Comparison of ENCODE assay signal across 19 cellular contexts in genomic region chr7:36075561-36075960, GRCh38.
"Had no signal": no experiment of that assay in that cellular context is flagged by ENCODE, and none has a peak within 500 bp of the region (broad histone marks: within the 10 kb centered on the region; RNA-seq: fewer than 3 reads in every experiment).

No MANE protein-coding gene starts in this region.

- H3K4me3 Mint-ChIP-seq: activated naive CD8-positive, alpha-beta T cell; dendritic cell treated with granulocyte-macrophage colony-stimulating factor and Interleukin-4, amounts not matched to agents 40 ng/mL and 50 ng/mL, for 4 days; effector memory CD8-positive, alpha-beta T cell; mesothelial cell of epicardium; T-helper 2 cell treated with Interferon-gamma antibody and Interleukin-4, amounts not matched to agents 5 μg/mL and 100 μg/mL, for 36 hours had no signal

- H3K4me1 ChIP-seq: lower lobe of right lung, suprapubic skin had no signal

- H3K27me3 ChIP-seq: brain microvascular endothelial cell, gastrocnemius medialis, suprapubic skin had no signal

- H3K27ac ChIP-seq: brain microvascular endothelial cell, lower lobe of right lung, skin epidermis, suprapubic skin had no signal

- H3K9me3 Mint-ChIP-seq: dendritic cell treated with granulocyte-macrophage colony-stimulating factor and Interleukin-4, amounts not matched to agents 40 ng/mL and 50 ng/mL, for 4 days; effector memory CD8-positive, alpha-beta T cell; mesothelial cell of epicardium; T-helper 2 cell treated with Interferon-gamma antibody and Interleukin-4, amounts not matched to agents 5 μg/mL and 100 μg/mL, for 36 hours had no signal

- H3K27ac Mint-ChIP-seq: activated naive CD8-positive, alpha-beta T cell; dendritic cell treated with granulocyte-macrophage colony-stimulating factor and Interleukin-4, amounts not matched to agents 40 ng/mL and 50 ng/mL, for 4 days; effector memory CD8-positive, alpha-beta T cell; mesothelial cell of epicardium; T-helper 2 cell treated with Interferon-gamma antibody and Interleukin-4, amounts not matched to agents 5 μg/mL and 100 μg/mL, for 36 hours had no signal

- H3K9me3 ChIP-seq: gastrocnemius medialis, lower lobe of right lung, suprapubic skin had no signal

- DNase-seq: activated CD4-positive, alpha-beta T cell treated with anti-CD3 and anti-CD28 coated beads, Interleukin-2, amount 50 U/mL, for 1 hour; activated CD8-positive, alpha-beta memory T cell treated with anti-CD3 and anti-CD28 coated beads for 24 hours; activated gamma-delta T cell treated with Interleukin-2 at 50 U/mL for 16 hours; amygdala; brain microvascular endothelial cell; effector memory CD8-positive, alpha-beta T cell; gastrocnemius medialis; left cardiac atrium; lower lobe of right lung; stimulated activated CD4-positive, alpha-beta T cell treated with anti-CD3 and anti-CD28 coated beads, Interleukin-4, amount 100 ng/mL, for 24 hours; stimulated activated naive CD4-positive, alpha-beta T cell treated with Interleukin-2 at 50 U/mL for 16 hours; SW 1271; trophoblast cell had no signal

- H3K4me3 ChIP-seq: gastrocnemius medialis, lower lobe of right lung, skin epidermis, suprapubic skin had no signal

- ATAC-seq: effector memory CD8-positive, alpha-beta T cell; gastrocnemius medialis; left cardiac atrium; lower lobe of right lung had no signal

- H3K36me3 Mint-ChIP-seq: activated naive CD8-positive, alpha-beta T cell; mesothelial cell of epicardium had no signal

- H3K36me3 ChIP-seq: brain microvascular endothelial cell, gastrocnemius medialis, lower lobe of right lung, suprapubic skin had no signal
